Comparison of ENCODE assay signal across 8 cellular contexts in genomic region chr4:336099-336892, GRCh38. TPM values are rescaled to one million over a fixed set of nuclear protein-coding genes. Genes with fewer than 3 reads are reported as not detected.
A peak's percentile ranks its signal among the peaks of the same experiment; 100 is the strongest.
DNase-seq lines count a peak whose midpoint lies in the region; ATAC-seq and TF ChIP-seq lines count a peak whose summit lies in the region.

No MANE protein-coding gene starts in this region.

- H3K27me3 ChIP-seq in adipocyte (replicated peaks; ENCODE audit: control insufficient read depth, insufficient read depth, low read length) (no peaks in the 10 kb centered on the region), hepatocyte (no peaks in the 10 kb centered on the region), gastrocnemius medialis (no peaks in the 10 kb centered on the region)

- intact Hi-C loops in gastrocnemius medialis (cut with DNase I; ENCODE audit: low total_unique reads) = loop anchor here (2.0 to 5.0 kb wide), 3 partner anchors 139 to 446 kb away; partner anchors contain the start of genes PIGG and ZNF721

- H3K4me1 ChIP-seq in adipocyte (ENCODE audit: control insufficient read depth, insufficient read depth, low read length) (peaks cover 16% of the 10 kb centered on the region), hepatocyte (ENCODE audit: insufficient read depth) (peaks cover 5% of the 10 kb centered on the region), gastrocnemius medialis (peaks cover 5 to 9% of the 10 kb centered on the region in 2 donors)

- H2AFZ ChIP-seq in hepatocyte = peak overlapping the region; percentile 74

- peaks cover 57% of the 10 kb centered on the region for H3K9me3 Mint-ChIP-seq in HFFc6

- no peak overlapping the region for H3K27ac Mint-ChIP-seq in HFFc6

- H3K4me3 Mint-ChIP-seq in HFFc6 = peak overlapping the region; percentile 30; the same call in 1 of the 2 replicates

- no peaks in the 10 kb centered on the region for H4K20me1 ChIP-seq in hepatocyte (ENCODE audit: insufficient read depth, poor library complexity, severe bottlenecking)

- peak overlapping the region; percentile 79 for H3K4me2 ChIP-seq in hepatocyte

- H3K9me3 ChIP-seq in adipocyte (ENCODE audit: control insufficient read depth, low read length) = peaks cover 3% of the 10 kb centered on the region
- H3K9me3 ChIP-seq in hepatocyte (ENCODE audit: low read depth) = peaks cover 14% of the 10 kb centered on the region
- no peaks in the 10 kb centered on the region for H3K9me3 ChIP-seq in gastrocnemius medialis

- in situ Hi-C loops in gastrocnemius medialis (cut with MboI; ENCODE audit: low sequenced_read_pairs in 4 of 4) = no loop called here

- H3K36me3 ChIP-seq in adipocyte (ENCODE audit: control insufficient read depth, insufficient read depth, low read length, severe bottlenecking) (no peaks in the 10 kb centered on the region), hepatocyte (replicated peaks; ENCODE audit: insufficient read depth, low read depth) (no peaks in the 10 kb centered on the region), gastrocnemius medialis (no peaks in the 10 kb centered on the region)

- H3K36me3 Mint-ChIP-seq in HFFc6 (ENCODE audit: low read depth) = peaks cover 20% of the 10 kb centered on the region

- H3K9ac ChIP-seq in adipocyte (ENCODE audit: low read length) = peak overlapping the region; percentile 94

- no peak for ATAC-seq in gastrocnemius medialis

- peak in 1 of 2 donors; percentile 12 for TF ChIP-seq POLR2A in gastrocnemius medialis (IDR thresholded peaks at IDR 0.05)

- peaks cover 33% of the 10 kb centered on the region for H3K79me2 ChIP-seq in hepatocyte

- TF ChIP-seq CTCF in C4-2B (conservative IDR thresholded peaks at IDR 0.05) (no peak), HFFc6 (IDR thresholded peaks at IDR 0.05) (no peak), hepatocyte (IDR thresholded peaks at IDR 0.05; ENCODE audit: poor library complexity) (no peak), gastrocnemius medialis (IDR thresholded peaks at IDR 0.05 in 4 of 5, conservative IDR thresholded peaks at IDR 0.05 in 1 of 5) (no peak)

- H3K9me2 ChIP-seq in hepatocyte (replicated peaks; ENCODE audit: insufficient read depth) = no peaks in the 10 kb centered on the region

- H3K27me3 Mint-ChIP-seq in HFFc6 (ENCODE audit: insufficient read depth) = no peaks in the 10 kb centered on the region; the same call in 1 of the 2 replicates

- no peak for DNase-seq in HFFc6
- DNase-seq in adipocyte (ENCODE audit: low read depth) = peak; percentile 12
- DNase-seq in hepatocyte (ENCODE audit: low spot score) = peak; percentile 38
- no peak for DNase-seq in gastrocnemius medialis
- no peak for DNase-seq in effector CD4-positive, alpha-beta T cell
- DNase-seq in SIG-M5 treated with dmso at 0.1 percent for 504 hours (lab: John Stamatoyannopoulos, UW; ENCODE audit: unreplicated experiment) = no peak
- no peak for DNase-seq in activated CD4-positive, alpha-beta T cell treated with anti-CD3 and anti-CD28 coated beads, Interleukin-2, amount 50 U/mL, for 1 hour

- H3K4me1 Mint-ChIP-seq in HFFc6 (ENCODE audit: low read depth) = peaks cover 4% of the 10 kb centered on the region; the same call in 1 of the 2 replicates

- H3K27ac ChIP-seq in C4-2B (peak overlapping the region; percentile 84; the same call in 1 of the 2 replicates), hepatocyte (peak overlapping the region; percentile 95), gastrocnemius medialis (peak overlapping the region; percentile 82 to 93 (median 90))

- 10% methylated on average over 49 of the region's 71 CpGs for WGBS in hepatocyte (ENCODE audit: low lambda C conversion rate, missing lambda C conversion rate)

- peak overlapping the region; percentile 98 for H3K4me3 ChIP-seq in adipocyte (ENCODE audit: low read length)
- peak overlapping the region; percentile 53 for H3K4me3 ChIP-seq in hepatocyte
- peak overlapping the region; percentile 88 to 99 (median 94) for H3K4me3 ChIP-seq in gastrocnemius medialis

RNA-seq across cellular contexts. Expression of gene ZNF141, which starts 1.3 kb away (rescaled TPM):
- total RNA-seq in HFFc6 (2021; fragmentation: NEBNext Ultra II Directional; extraction: Animal tissue kit (Norgen Biotek cat#: 25700)) = 1 to 10 TPM in 2 of 6 experiments, under 1 TPM in 4; 0.26 to 3.1 (median 0.40) TPM
- total RNA-seq in hepatocyte = 12.8 and 20.3 TPM in 2 replicates
- polyA plus RNA-seq in hepatocyte = 3.7 and 7.4 TPM in 2 replicates
- total RNA-seq in gastrocnemius medialis = 1 to 10 TPM; 1.4 to 5.7 (median 2.0) TPM

RNA-seq across cellular contexts. Expression of gene ZNF732, which starts 31.0 kb away (rescaled TPM):
- total RNA-seq in HFFc6 (2021; fragmentation: NEBNext Ultra II Directional; extraction: Animal tissue kit (Norgen Biotek cat#: 25700)) = not detected
- total RNA-seq in hepatocyte (not detected in 2 replicates), gastrocnemius medialis (not detected)
- not detected in 2 replicates for polyA plus RNA-seq in hepatocyte

Comparison
In these comparisons a context has a peak if more than half of its experiments do, and no peak if none do; other contexts are left out.
1. DNase-seq: peak in adipocyte (single experiment) and hepatocyte (single experiment); none in HFFc6 (single experiment), gastrocnemius medialis (0 of 2), effector CD4-positive, alpha-beta T cell (single experiment), SIG-M5 treated with dmso at 0.1 percent for 504 hours (single experiment) and activated CD4-positive, alpha-beta T cell treated with anti-CD3 and anti-CD28 coated beads, Interleukin-2, amount 50 U/mL, for 1 hour (single experiment).
2. Peak in every context shown above with its lines, with median percentiles within 50 percentile points of each other: H3K27ac ChIP-seq and H3K4me3 ChIP-seq.